8 cellular contexts compared by ENCODE assay signal in genomic region chr11:130315354-130315970, GRCh38. TPM values are rescaled to one million over a fixed set of nuclear protein-coding genes. Genes with fewer than 3 reads are reported as not detected.
DNase-seq lines count a peak whose midpoint lies in the region; TF ChIP-seq lines count a peak whose summit lies in the region.

No MANE protein-coding gene starts in this region.

- H3K36me3 ChIP-seq in OCI-LY7 (ENCODE audit: insufficient read depth, low read length) (0 out of 2 replicates have a peak, but pooled peaks cover 5% of the 10 kb centered on the region), hepatocyte (replicated peaks; ENCODE audit: insufficient read depth, low read depth) (no peaks in the 10 kb centered on the region), smooth muscle cell (ENCODE audit: low read depth) (no peaks in the 10 kb centered on the region)

- intact Hi-C loops in OCI-LY7 (cut with micrococcal nuclease; ENCODE audit: unreplicated experiment): loop anchor here (10.0 kb wide), 1 partner anchor 311 kb away; the partner anchor contains the start of gene PRDM10

- H3K9ac ChIP-seq in smooth muscle cell (ENCODE audit: low read depth): no peak overlapping the region

- H3K27ac Mint-ChIP-seq in activated naive CD4-positive, alpha-beta T cell treated with anti-CD3 and anti-CD28 coated beads, Interleukin-2, amount 50 U/mL, for 24 hours: peak overlapping the region; percentile 98

- peak overlapping the region; percentile 34 for H3K4me3 ChIP-seq in HFF-Myc (replicated peaks; ENCODE audit: low read depth, low read length)
- H3K4me3 ChIP-seq in OCI-LY7 (ENCODE audit: low read depth, low read length, poor library complexity, severe bottlenecking): peak overlapping the region; percentile 73
- H3K4me3 ChIP-seq in hepatocyte: peak overlapping the region; percentile 1
- H3K4me3 ChIP-seq in smooth muscle cell: peak overlapping the region; percentile 85

- H3K9me2 ChIP-seq in OCI-LY7 (ENCODE audit: insufficient read depth, low read length): no peaks in the 10 kb centered on the region
- H3K9me2 ChIP-seq in hepatocyte (replicated peaks; ENCODE audit: insufficient read depth): no peaks in the 10 kb centered on the region

- H3K9me3 Mint-ChIP-seq in activated naive CD4-positive, alpha-beta T cell treated with anti-CD3 and anti-CD28 coated beads, Interleukin-2, amount 50 U/mL, for 24 hours: no peaks in the 10 kb centered on the region

- peak overlapping the region; percentile 98 for H2AFZ ChIP-seq in OCI-LY7 (ENCODE audit: low read length)
- H2AFZ ChIP-seq in hepatocyte: peak overlapping the region; percentile 88
- H2AFZ ChIP-seq in smooth muscle cell (ENCODE audit: low read depth): peak overlapping the region; percentile 92

- no peak for TF ChIP-seq CTCF in HFF-Myc (IDR thresholded peaks at IDR 0.05; ENCODE audit: low read depth, low read length, missing control alignments)
- TF ChIP-seq CTCF in OCI-LY7 (conservative IDR thresholded peaks at IDR 0.05; ENCODE audit: low read length): peak; percentile 73
- TF ChIP-seq CTCF in hepatocyte (IDR thresholded peaks at IDR 0.05; ENCODE audit: poor library complexity): no peak
- TF ChIP-seq CTCF in smooth muscle cell (IDR thresholded peaks at IDR 0.05; ENCODE audit: borderline replicate concordance, insufficient read depth, poor library complexity, severe bottlenecking): no peak

- peak; percentile 74 for DNase-seq in GF-D8 (lab: John Stamatoyannopoulos, UW)
- no peak for DNase-seq in HFF-Myc (ENCODE audit: extremely low read depth, low read depth)
- DNase-seq in OCI-LY7 (ENCODE audit: low spot score): peak; percentile 67
- DNase-seq in hepatocyte (ENCODE audit: low spot score): peak; percentile 13
- no peak for DNase-seq in smooth muscle cell (lab: John Stamatoyannopoulos, UW; ENCODE audit: unreplicated experiment)
- DNase-seq in HCEC 1CT: no peak
- no peak for DNase-seq in superior temporal gyrus (ENCODE audit: extremely low spot score)

- H3K79me2 ChIP-seq in OCI-LY7 (ENCODE audit: insufficient read depth, low read depth, low read length) (peaks cover 34% of the 10 kb centered on the region), hepatocyte (peaks cover 36% of the 10 kb centered on the region), smooth muscle cell (ENCODE audit: low read depth) (peaks cover 35% of the 10 kb centered on the region)

- H4K20me1 ChIP-seq in OCI-LY7 (ENCODE audit: insufficient read depth, low read length) (peaks cover 13% of the 10 kb centered on the region), hepatocyte (ENCODE audit: insufficient read depth, poor library complexity, severe bottlenecking) (peaks cover 30% of the 10 kb centered on the region), smooth muscle cell (ENCODE audit: low read depth) (peaks cover 30% of the 10 kb centered on the region)

- H3K27ac ChIP-seq in OCI-LY7 (ENCODE audit: low read depth, low read length, poor library complexity, severe bottlenecking): peak overlapping the region; percentile 78
- peak overlapping the region; percentile 72 for H3K27ac ChIP-seq in hepatocyte
- H3K27ac ChIP-seq in smooth muscle cell (ENCODE audit: low read depth): peak overlapping the region; percentile 12

- H3K4me3 Mint-ChIP-seq in activated naive CD4-positive, alpha-beta T cell treated with anti-CD3 and anti-CD28 coated beads, Interleukin-2, amount 50 U/mL, for 24 hours: peak overlapping the region; percentile 91

- H3K4me1 Mint-ChIP-seq in activated naive CD4-positive, alpha-beta T cell treated with anti-CD3 and anti-CD28 coated beads, Interleukin-2, amount 50 U/mL, for 24 hours: peaks cover 39% of the 10 kb centered on the region

- H3K27me3 ChIP-seq in hepatocyte (no peaks in the 10 kb centered on the region), smooth muscle cell (ENCODE audit: low read depth) (no peaks in the 10 kb centered on the region)

- H3K27me3 Mint-ChIP-seq in activated naive CD4-positive, alpha-beta T cell treated with anti-CD3 and anti-CD28 coated beads, Interleukin-2, amount 50 U/mL, for 24 hours: no peaks in the 10 kb centered on the region

- CTCF ChIA-PET in OCI-LY7 (lab: Charles Lee; ENCODE audit: unreplicated experiment): no interaction called here

- peaks cover 3% of the 10 kb centered on the region; the same call in 1 of the 2 replicates for H3K9me3 ChIP-seq in OCI-LY7 (ENCODE audit: low read length)
- no peaks in the 10 kb centered on the region for H3K9me3 ChIP-seq in hepatocyte (ENCODE audit: low read depth)
- no peaks in the 10 kb centered on the region for H3K9me3 ChIP-seq in smooth muscle cell (replicated peaks; ENCODE audit: low read depth)

- no peaks in the 10 kb centered on the region for H3F3A ChIP-seq in smooth muscle cell (ENCODE audit: low read depth)

- H3K4me1 ChIP-seq in OCI-LY7 (ENCODE audit: insufficient read depth, low read length, poor library complexity, severe bottlenecking) (peaks cover 37% of the 10 kb centered on the region), hepatocyte (ENCODE audit: insufficient read depth) (peaks cover 22% of the 10 kb centered on the region), smooth muscle cell (ENCODE audit: low read depth) (peaks cover 18% of the 10 kb centered on the region)

- H3K36me3 Mint-ChIP-seq in activated naive CD4-positive, alpha-beta T cell treated with anti-CD3 and anti-CD28 coated beads, Interleukin-2, amount 50 U/mL, for 24 hours: peaks cover 2% of the 10 kb centered on the region

- 65% methylated on average over 38 of the region's 38 CpGs for WGBS in hepatocyte (ENCODE audit: low lambda C conversion rate, missing lambda C conversion rate)
- WGBS in smooth muscle cell (ENCODE audit: low lambda C conversion rate): 51% methylated on average over 37 of the region's 38 CpGs

- H3K4me2 ChIP-seq in OCI-LY7 (ENCODE audit: low read length) (peak overlapping the region; percentile 94), hepatocyte (peak overlapping the region; percentile 75), smooth muscle cell (peak overlapping the region; percentile 97)

- POLR2A ChIA-PET in OCI-LY7 (lab: Charles Lee): no interaction called here

- BruUV-seq in OCI-LY7 (replicated peaks; lab: Mats Ljungman, UMichigan): TSS peak; percentile 85

RNA-seq across cellular contexts. Expression of gene ZBTB44, which starts 0.7 kb away (rescaled TPM):
- total RNA-seq in OCI-LY7 (2014; rRNA removed; shearing (Covaris generic)): 43.3 and 60.2 TPM in 2 replicates
- total RNA-seq in OCI-LY7 (2022): 57.4 and 73.9 TPM in 2 replicates
- total RNA-seq in hepatocyte: 43.0 and 53.8 TPM in 2 replicates
- 7.3 and 7.8 TPM in 2 replicates for polyA plus RNA-seq in hepatocyte
- 24.0 and 27.3 TPM in 2 replicates for total RNA-seq in smooth muscle cell
- 2.3 and 5.4 TPM in 2 replicates for polyA plus RNA-seq in smooth muscle cell

Comparison
In these comparisons a context has a peak if more than half of its experiments do, and no peak if none do; other contexts are left out.
1. DNase-seq: peak in GF-D8 (single experiment), OCI-LY7 (single experiment) and hepatocyte (single experiment); none in HFF-Myc (single experiment), smooth muscle cell (single experiment), HCEC 1CT (single experiment) and superior temporal gyrus (single experiment).
2. H3K4me3 ChIP-seq: peak in every context shown above with its lines; median percentile 85 in smooth muscle cell; 73 in OCI-LY7; 34 in HFF-Myc; 1 in hepatocyte.
3. H3K27ac ChIP-seq: peak in every context shown above with its lines; median percentile 78 in OCI-LY7; 72 in hepatocyte; 12 in smooth muscle cell.
4. Peak in every context shown above with its lines, with median percentiles within 50 percentile points of each other: H2AFZ ChIP-seq and H3K4me2 ChIP-seq.